In genomic region chr6:42423244-42423643, GRCh38 we compare ENCODE assay signal across 14 cellular contexts. TPM values are rescaled to one million over a fixed set of nuclear protein-coding genes. Genes with fewer than 3 reads are reported as not detected.
A peak's percentile ranks its signal among the peaks of the same experiment; 100 is the strongest.
DNase-seq lines count a peak whose midpoint lies in the region; ATAC-seq and TF ChIP-seq lines count a peak whose summit lies in the region.
"Had no signal": no experiment of that assay in that cellular context is flagged by ENCODE, and none has a peak within 500 bp of the region (broad histone marks: within the 10 kb centered on the region; RNA-seq: fewer than 3 reads in every experiment).

No MANE protein-coding gene starts in this region.

- no peaks in the 10 kb centered on the region for H3K36me3 Mint-ChIP-seq in activated naive CD4-positive, alpha-beta T cell treated with anti-CD3 and anti-CD28 coated beads, Interleukin-2, amount 50 U/mL, for 24 hours
- no peaks in the 10 kb centered on the region for H3K36me3 Mint-ChIP-seq in stimulated activated naive B cell treated with anti-CD40 and anti-IgM and Interleukin-4, amounts not matched to agents 10 μg/mL and 1 μg/mL and 100 μg/mL, for 72 hours
- H3K36me3 Mint-ChIP-seq: immature natural killer cell had no signal

- no peak overlapping the region for H3K4me3 ChIP-seq in Jurkat, Clone E6-1 (ENCODE audit: low read length)
- H3K4me3 ChIP-seq in thyroid gland (replicated peaks in 1 of 3) = no peak overlapping the region
- H3K4me3 ChIP-seq: GM23248 had no signal

- no peaks in the 10 kb centered on the region for H3K27me3 ChIP-seq in thyroid gland

- H3K36me3 ChIP-seq in thyroid gland = no peaks in the 10 kb centered on the region

- peak; percentile 23 to 61 for ATAC-seq in stimulated activated naive B cell treated with anti-CD40 and anti-IgM and Interleukin-4, amounts not matched to agents 10 μg/mL and 1 μg/mL and 100 μg/mL, for 72 hours (replicated peaks)

- intact Hi-C loops in thyroid gland (cut with DNase I) = no loop called here

- no peak overlapping the region for H3K27ac ChIP-seq in thyroid gland
- H3K27ac ChIP-seq: GM23248 had no signal

- no peaks in the 10 kb centered on the region for H3K9me3 Mint-ChIP-seq in activated naive CD4-positive, alpha-beta T cell treated with anti-CD3 and anti-CD28 coated beads, Interleukin-2, amount 50 U/mL, for 24 hours
- no peaks in the 10 kb centered on the region for H3K9me3 Mint-ChIP-seq in stimulated activated naive B cell treated with anti-CD40 and anti-IgM and Interleukin-4, amounts not matched to agents 10 μg/mL and 1 μg/mL and 100 μg/mL, for 72 hours
- H3K9me3 Mint-ChIP-seq: immature natural killer cell had no signal

- no peak for TF ChIP-seq POLR2A in thyroid gland (IDR thresholded peaks at IDR 0.05)

- peak overlapping the region; percentile 31 for H3K27ac Mint-ChIP-seq in activated naive CD4-positive, alpha-beta T cell treated with anti-CD3 and anti-CD28 coated beads, Interleukin-2, amount 50 U/mL, for 24 hours
- H3K27ac Mint-ChIP-seq in stimulated activated naive B cell treated with anti-CD40 and anti-IgM and Interleukin-4, amounts not matched to agents 10 μg/mL and 1 μg/mL and 100 μg/mL, for 72 hours = no peak overlapping the region

- no peaks in the 10 kb centered on the region for H3K9me3 ChIP-seq in thyroid gland

- H3K4me1 ChIP-seq in thyroid gland = no peaks in the 10 kb centered on the region

- peak; percentile 52 for DNase-seq in activated T-cell treated with anti-CD3 and anti-CD28 coated beads for 48 hours (ENCODE audit: low read depth)
- no peak for DNase-seq in activated T-cell treated with anti-CD3 and anti-CD28 coated beads for 4 hours
- peak; percentile 76 for DNase-seq in Jurkat, Clone E6-1 (ENCODE audit: low read depth, low spot score)
- DNase-seq in stimulated activated naive B cell treated with anti-CD40 and anti-IgM and Interleukin-4, amounts not matched to agents 10 μg/mL and 1 μg/mL and 100 μg/mL, for 72 hours = no peak
- DNase-seq in thyroid gland = no peak
- DNase-seq in NCI-H748 (lab: John Stamatoyannopoulos, UW; ENCODE audit: unreplicated experiment) = no peak
- no peak for DNase-seq in NCI-H1694 (lab: John Stamatoyannopoulos, UW)
- DNase-seq: GM23248, immature natural killer cell, KG1, NCI-H2029 treated with DMSO at 0.1 percent for 48 hours, retina had no signal

- H3K27me3 Mint-ChIP-seq in activated naive CD4-positive, alpha-beta T cell treated with anti-CD3 and anti-CD28 coated beads, Interleukin-2, amount 50 U/mL, for 24 hours = no peaks in the 10 kb centered on the region
- peaks cover 5 to 10% of the 10 kb centered on the region in 2 donors for H3K27me3 Mint-ChIP-seq in stimulated activated naive B cell treated with anti-CD40 and anti-IgM and Interleukin-4, amounts not matched to agents 10 μg/mL and 1 μg/mL and 100 μg/mL, for 72 hours

- peaks cover 66% of the 10 kb centered on the region for H3K4me1 Mint-ChIP-seq in activated naive CD4-positive, alpha-beta T cell treated with anti-CD3 and anti-CD28 coated beads, Interleukin-2, amount 50 U/mL, for 24 hours
- H3K4me1 Mint-ChIP-seq in stimulated activated naive B cell treated with anti-CD40 and anti-IgM and Interleukin-4, amounts not matched to agents 10 μg/mL and 1 μg/mL and 100 μg/mL, for 72 hours = peaks cover 15 to 18% of the 10 kb centered on the region in 2 donors

- H3K4me3 Mint-ChIP-seq in activated naive CD4-positive, alpha-beta T cell treated with anti-CD3 and anti-CD28 coated beads, Interleukin-2, amount 50 U/mL, for 24 hours = peak overlapping the region; percentile 61
- H3K4me3 Mint-ChIP-seq in stimulated activated naive B cell treated with anti-CD40 and anti-IgM and Interleukin-4, amounts not matched to agents 10 μg/mL and 1 μg/mL and 100 μg/mL, for 72 hours = no peak overlapping the region
- H3K4me3 Mint-ChIP-seq: immature natural killer cell had no signal

- no peak for TF ChIP-seq CTCF in thyroid gland (IDR thresholded peaks at IDR 0.05)

- WGBS in thyroid gland, 2 donors = 86 to 91% methylated on average over 8 of the region's 8 CpGs

RNA-seq across cellular contexts. Expression of gene TRERF1, which starts 28.5 kb away (rescaled TPM):
- polyA plus RNA-seq in Jurkat, Clone E6-1 (2012; ENCODE audit: insufficient read depth, insufficient read length) = 4.8 TPM
- total RNA-seq in thyroid gland = 1 to 10 TPM; 1.6 to 4.1 (median 2.6) TPM
- total RNA-seq: dermis microvascular lymphatic vessel endothelial cell had no signal

Comparison
In these comparisons a context has a peak if more than half of its experiments do, and no peak if none do; other contexts are left out.
1. DNase-seq: peak in activated T-cell treated with anti-CD3 and anti-CD28 coated beads for 48 hours (single experiment) and Jurkat, Clone E6-1 (single experiment); none in activated T-cell treated with anti-CD3 and anti-CD28 coated beads for 4 hours (single experiment), stimulated activated naive B cell treated with anti-CD40 and anti-IgM and Interleukin-4, amounts not matched to agents 10 μg/mL and 1 μg/mL and 100 μg/mL, for 72 hours (single experiment), thyroid gland (0 of 2), NCI-H748 (single experiment) and NCI-H1694 (single experiment).